ENCODE assay signal across 8 cellular contexts in the genomic region with DNA sequence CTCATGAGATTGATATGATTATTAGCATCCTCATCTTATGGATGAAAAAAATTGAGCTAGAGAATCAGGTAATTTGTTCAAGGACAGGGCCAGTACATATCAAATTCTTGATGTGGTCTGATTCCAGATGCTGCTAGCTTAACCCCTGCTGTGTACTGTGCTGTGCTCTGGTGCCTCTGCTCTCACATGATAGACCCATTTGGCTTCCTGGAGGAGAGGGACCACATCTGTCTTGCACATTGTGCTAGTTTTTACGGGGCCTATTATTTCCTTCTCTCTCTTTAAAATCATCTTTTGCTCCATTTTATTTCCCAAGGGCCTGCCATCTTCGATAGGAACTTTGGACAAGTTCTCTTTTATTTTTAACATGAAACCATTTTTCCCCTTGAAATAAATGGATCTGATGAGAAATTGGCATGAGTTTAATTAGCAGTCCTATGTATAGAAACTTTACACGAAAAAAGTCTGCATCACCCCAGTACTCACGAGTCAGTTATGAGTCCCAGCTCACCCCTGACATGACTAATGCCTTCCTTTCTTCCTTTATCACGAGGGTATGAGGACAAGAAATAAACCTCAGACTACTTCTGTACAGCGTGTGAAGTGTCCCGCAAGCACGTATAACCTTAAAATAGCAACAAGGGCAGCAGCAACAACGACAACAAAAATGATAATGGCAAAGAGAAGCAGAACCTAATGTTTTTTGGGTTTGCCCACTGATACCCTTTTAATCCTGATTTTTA.
DNase-seq lines count a peak whose midpoint lies in the region; ATAC-seq and TF ChIP-seq lines count a peak whose summit lies in the region.

No MANE protein-coding gene starts in this region.

- no peak for TF ChIP-seq CTCF in AG10803 (conservative IDR thresholded peaks at IDR 0.05; ENCODE audit: low read length)

- H3K4me3 ChIP-seq in AG10803 (ENCODE audit: low read length): no peak overlapping the region
- no peak overlapping the region for H3K4me3 ChIP-seq in skeletal muscle cell (ENCODE audit: low read depth, low read length)

- peak; percentile 89 for DNase-seq in AG10803 (ENCODE audit: low read depth)
- peak; percentile 89 for DNase-seq in amniotic epithelial cell (ENCODE audit: low read depth)
- DNase-seq in skeletal muscle cell (ENCODE audit: low read depth): peak; percentile 85
- DNase-seq in NCI-H345 (lab: John Stamatoyannopoulos, UW): no peak
- no peak for DNase-seq in UCSD-AML1 (lab: John Stamatoyannopoulos, UW; ENCODE audit: unreplicated experiment)
- no peak for DNase-seq in NCI-H446 treated with DMSO at 0.1 percent for 48 hours (lab: John Stamatoyannopoulos, UW)

- peak; percentile 49 for ATAC-seq in GM19397 (IDR thresholded peaks at IDR 0.05; ENCODE audit: unreplicated experiment)
- peak; percentile 47 for ATAC-seq in HG03520 (IDR thresholded peaks at IDR 0.05; ENCODE audit: unreplicated experiment)

Comparison
In these comparisons a context has a peak if more than half of its experiments do, and no peak if none do; other contexts are left out.
1. DNase-seq: peak in AG10803 (single experiment), amniotic epithelial cell (single experiment) and skeletal muscle cell (single experiment); none in NCI-H345 (single experiment), UCSD-AML1 (single experiment) and NCI-H446 treated with DMSO at 0.1 percent for 48 hours (single experiment).